1 cellular context compared by ENCODE assay signal in the genomic region with DNA sequence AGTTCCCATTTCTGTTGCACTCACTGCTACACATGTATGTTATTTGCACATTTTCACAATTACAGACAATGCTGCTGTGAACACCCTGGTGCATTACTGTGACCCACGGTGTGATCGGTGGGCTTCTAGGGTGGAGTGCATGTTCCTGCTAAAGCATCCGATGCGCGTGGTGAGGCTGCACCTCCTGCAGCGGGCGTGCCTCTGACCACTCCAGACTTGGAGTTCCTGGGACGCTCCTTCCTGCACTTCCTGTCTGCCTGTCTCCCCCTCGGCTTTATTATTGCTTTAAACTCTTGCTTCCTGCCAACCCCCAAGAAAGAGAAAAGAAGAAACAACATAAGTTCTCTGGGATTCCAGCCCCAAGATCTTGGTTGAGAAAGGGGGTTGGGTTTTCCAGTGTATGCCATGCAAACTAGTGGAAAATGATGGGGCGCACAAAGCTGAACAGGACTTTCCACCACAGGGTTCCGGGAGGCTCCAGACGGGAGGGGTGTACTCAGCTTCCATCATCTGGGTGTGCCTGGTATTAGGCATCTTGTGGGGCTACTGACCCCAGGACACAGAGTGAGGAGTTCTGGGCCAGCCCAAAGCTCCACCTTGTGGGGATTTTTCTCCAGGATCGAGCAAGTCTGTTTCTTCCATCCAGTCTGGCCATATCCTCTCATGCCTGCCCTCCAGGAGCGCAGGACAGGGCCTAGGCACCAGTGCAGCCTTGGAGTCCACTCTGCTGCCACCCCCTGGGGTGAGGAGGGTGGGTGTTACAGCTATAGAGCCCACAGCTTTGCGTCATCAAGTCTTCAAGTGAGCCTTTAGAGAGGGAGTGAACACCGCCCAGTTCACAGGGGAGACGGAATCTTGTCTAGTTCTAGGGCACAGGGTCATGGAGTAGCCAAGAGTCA.
TF ChIP-seq lines count a peak whose summit lies in the region.

No MANE protein-coding gene starts in this region.

TF ChIP-seq in GM23338, 12 proteins besides CTCF, POLR2A, EP300 and RAD21 (continued from another document):
- TF ChIP-seq, protein P1, sequence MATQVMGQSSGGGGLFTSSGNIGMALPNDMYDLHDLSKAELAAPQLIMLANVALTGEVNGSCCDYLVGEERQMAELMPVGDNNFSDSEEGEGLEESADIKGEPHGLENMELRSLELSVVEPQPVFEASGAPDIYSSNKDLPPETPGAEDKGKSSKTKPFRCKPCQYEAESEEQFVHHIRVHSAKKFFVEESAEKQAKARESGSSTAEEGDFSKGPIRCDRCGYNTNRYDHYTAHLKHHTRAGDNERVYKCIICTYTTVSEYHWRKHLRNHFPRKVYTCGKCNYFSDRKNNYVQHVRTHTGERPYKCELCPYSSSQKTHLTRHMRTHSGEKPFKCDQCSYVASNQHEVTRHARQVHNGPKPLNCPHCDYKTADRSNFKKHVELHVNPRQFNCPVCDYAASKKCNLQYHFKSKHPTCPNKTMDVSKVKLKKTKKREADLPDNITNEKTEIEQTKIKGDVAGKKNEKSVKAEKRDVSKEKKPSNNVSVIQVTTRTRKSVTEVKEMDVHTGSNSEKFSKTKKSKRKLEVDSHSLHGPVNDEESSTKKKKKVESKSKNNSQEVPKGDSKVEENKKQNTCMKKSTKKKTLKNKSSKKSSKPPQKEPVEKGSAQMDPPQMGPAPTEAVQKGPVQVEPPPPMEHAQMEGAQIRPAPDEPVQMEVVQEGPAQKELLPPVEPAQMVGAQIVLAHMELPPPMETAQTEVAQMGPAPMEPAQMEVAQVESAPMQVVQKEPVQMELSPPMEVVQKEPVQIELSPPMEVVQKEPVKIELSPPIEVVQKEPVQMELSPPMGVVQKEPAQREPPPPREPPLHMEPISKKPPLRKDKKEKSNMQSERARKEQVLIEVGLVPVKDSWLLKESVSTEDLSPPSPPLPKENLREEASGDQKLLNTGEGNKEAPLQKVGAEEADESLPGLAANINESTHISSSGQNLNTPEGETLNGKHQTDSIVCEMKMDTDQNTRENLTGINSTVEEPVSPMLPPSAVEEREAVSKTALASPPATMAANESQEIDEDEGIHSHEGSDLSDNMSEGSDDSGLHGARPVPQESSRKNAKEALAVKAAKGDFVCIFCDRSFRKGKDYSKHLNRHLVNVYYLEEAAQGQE (IDR thresholded peaks at IDR 0.05; ENCODE audit: unreplicated experiment), result no peak
- TF ChIP-seq ZNF331 (CRISPR knock-in tag; IDR thresholded peaks at IDR 0.05; ENCODE audit: low read depth), result no peak
- no peak for TF ChIP-seq NANOG (IDR thresholded peaks at IDR 0.05; ENCODE audit: borderline replicate concordance)
- no peak for TF ChIP-seq JUNB (IDR thresholded peaks at IDR 0.05; ENCODE audit: unreplicated experiment)
- no peak for TF ChIP-seq EZH2phosphoT487 (IDR thresholded peaks at IDR 0.05; ENCODE audit: unreplicated experiment)
- no peak for TF ChIP-seq POLR2AphosphoS5 (IDR thresholded peaks at IDR 0.05; ENCODE audit: low read depth)
- TF ChIP-seq, protein P2, sequence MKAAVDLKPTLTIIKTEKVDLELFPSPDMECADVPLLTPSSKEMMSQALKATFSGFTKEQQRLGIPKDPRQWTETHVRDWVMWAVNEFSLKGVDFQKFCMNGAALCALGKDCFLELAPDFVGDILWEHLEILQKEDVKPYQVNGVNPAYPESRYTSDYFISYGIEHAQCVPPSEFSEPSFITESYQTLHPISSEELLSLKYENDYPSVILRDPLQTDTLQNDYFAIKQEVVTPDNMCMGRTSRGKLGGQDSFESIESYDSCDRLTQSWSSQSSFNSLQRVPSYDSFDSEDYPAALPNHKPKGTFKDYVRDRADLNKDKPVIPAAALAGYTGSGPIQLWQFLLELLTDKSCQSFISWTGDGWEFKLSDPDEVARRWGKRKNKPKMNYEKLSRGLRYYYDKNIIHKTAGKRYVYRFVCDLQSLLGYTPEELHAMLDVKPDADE (IDR thresholded peaks at IDR 0.05), result no peak
- no peak for TF ChIP-seq CREB1 (CRISPR knock-in tag; IDR thresholded peaks at IDR 0.05; ENCODE audit: low read depth)
- TF ChIP-seq, protein P3, sequence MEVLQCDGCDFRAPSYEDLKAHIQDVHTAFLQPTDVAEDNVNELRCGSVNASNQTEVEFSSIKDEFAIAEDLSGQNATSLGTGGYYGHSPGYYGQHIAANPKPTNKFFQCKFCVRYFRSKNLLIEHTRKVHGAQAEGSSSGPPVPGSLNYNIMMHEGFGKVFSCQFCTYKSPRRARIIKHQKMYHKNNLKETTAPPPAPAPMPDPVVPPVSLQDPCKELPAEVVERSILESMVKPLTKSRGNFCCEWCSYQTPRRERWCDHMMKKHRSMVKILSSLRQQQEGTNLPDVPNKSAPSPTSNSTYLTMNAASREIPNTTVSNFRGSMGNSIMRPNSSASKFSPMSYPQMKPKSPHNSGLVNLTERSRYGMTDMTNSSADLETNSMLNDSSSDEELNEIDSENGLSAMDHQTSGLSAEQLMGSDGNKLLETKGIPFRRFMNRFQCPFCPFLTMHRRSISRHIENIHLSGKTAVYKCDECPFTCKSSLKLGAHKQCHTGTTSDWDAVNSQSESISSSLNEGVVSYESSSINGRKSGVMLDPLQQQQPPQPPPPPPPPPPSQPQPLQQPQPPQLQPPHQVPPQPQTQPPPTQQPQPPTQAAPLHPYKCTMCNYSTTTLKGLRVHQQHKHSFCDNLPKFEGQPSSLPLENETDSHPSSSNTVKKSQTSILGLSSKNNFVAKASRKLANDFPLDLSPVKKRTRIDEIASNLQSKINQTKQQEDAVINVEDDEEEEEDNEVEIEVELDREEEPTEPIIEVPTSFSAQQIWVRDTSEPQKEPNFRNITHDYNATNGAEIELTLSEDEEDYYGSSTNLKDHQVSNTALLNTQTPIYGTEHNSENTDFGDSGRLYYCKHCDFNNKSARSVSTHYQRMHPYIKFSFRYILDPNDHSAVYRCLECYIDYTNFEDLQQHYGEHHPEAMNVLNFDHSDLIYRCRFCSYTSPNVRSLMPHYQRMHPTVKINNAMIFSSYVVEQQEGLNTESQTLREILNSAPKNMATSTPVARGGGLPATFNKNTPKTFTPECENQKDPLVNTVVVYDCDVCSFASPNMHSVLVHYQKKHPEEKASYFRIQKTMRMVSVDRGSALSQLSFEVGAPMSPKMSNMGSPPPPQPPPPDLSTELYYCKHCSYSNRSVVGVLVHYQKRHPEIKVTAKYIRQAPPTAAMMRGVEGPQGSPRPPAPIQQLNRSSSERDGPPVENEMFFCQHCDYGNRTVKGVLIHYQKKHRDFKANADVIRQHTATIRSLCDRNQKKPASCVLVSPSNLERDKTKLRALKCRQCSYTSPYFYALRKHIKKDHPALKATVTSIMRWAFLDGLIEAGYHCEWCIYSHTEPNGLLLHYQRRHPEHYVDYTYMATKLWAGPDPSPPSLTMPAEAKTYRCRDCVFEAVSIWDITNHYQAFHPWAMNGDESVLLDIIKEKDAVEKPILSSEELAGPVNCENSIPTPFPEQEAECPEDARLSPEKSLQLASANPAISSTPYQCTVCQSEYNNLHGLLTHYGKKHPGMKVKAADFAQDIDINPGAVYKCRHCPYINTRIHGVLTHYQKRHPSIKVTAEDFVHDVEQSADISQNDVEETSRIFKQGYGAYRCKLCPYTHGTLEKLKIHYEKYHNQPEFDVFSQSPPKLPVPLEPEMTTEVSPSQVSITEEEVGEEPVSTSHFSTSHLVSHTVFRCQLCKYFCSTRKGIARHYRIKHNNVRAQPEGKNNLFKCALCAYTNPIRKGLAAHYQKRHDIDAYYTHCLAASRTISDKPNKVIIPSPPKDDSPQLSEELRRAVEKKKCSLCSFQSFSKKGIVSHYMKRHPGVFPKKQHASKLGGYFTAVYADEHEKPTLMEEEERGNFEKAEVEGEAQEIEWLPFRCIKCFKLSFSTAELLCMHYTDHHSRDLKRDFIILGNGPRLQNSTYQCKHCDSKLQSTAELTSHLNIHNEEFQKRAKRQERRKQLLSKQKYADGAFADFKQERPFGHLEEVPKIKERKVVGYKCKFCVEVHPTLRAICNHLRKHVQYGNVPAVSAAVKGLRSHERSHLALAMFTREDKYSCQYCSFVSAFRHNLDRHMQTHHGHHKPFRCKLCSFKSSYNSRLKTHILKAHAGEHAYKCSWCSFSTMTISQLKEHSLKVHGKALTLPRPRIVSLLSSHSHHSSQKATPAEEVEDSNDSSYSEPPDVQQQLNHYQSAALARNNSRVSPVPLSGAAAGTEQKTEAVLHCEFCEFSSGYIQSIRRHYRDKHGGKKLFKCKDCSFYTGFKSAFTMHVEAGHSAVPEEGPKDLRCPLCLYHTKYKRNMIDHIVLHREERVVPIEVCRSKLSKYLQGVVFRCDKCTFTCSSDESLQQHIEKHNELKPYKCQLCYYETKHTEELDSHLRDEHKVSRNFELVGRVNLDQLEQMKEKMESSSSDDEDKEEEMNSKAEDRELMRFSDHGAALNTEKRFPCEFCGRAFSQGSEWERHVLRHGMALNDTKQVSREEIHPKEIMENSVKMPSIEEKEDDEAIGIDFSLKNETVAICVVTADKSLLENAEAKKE (CRISPR knock-in tag; IDR thresholded peaks at IDR 0.05), result no peak
- TF ChIP-seq ZNF114 (CRISPR knock-in tag; IDR thresholded peaks at IDR 0.05), result no peak
